In the genomic region with DNA sequence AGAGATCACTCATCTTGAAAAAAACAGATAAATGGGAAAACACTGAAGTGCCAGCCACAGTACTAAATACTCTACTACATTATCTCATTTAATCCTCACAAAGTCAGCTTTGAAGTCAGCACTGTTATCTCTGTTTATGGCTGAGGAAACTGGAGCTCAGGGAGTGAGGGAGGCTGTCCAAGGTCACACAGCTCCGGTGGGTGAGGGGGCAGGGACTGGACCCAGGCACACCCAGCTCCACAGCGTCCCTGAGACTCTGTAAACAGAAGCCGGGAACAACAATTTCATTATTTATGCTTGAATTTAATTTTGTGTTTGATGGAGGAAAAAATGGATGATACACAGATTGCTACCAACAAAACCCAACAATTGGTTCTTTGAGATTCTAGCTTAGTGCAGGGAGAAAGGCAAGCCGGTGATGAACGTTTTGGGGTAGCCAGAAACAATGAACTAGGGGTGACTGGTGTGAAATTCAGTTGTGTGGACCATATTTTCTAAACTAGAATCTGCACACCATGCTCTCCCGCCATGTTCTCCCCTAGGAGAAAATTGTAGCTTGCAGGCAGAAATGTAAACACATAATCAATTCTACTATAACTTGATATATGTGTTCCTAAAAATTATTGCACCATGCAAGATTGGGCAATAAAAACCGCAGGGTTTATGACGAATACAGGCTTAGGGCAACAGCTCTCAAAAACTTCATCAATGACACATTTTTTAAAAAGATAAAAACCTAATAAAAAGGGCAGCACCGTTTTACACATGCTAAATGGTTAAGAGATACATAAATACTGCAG, we compare ENCODE assay signal across 1 cellular context.
A peak's percentile ranks its signal among the peaks of the same experiment; 100 is the strongest.
TF ChIP-seq lines count a peak whose summit lies in the region.

A gene with protein sequence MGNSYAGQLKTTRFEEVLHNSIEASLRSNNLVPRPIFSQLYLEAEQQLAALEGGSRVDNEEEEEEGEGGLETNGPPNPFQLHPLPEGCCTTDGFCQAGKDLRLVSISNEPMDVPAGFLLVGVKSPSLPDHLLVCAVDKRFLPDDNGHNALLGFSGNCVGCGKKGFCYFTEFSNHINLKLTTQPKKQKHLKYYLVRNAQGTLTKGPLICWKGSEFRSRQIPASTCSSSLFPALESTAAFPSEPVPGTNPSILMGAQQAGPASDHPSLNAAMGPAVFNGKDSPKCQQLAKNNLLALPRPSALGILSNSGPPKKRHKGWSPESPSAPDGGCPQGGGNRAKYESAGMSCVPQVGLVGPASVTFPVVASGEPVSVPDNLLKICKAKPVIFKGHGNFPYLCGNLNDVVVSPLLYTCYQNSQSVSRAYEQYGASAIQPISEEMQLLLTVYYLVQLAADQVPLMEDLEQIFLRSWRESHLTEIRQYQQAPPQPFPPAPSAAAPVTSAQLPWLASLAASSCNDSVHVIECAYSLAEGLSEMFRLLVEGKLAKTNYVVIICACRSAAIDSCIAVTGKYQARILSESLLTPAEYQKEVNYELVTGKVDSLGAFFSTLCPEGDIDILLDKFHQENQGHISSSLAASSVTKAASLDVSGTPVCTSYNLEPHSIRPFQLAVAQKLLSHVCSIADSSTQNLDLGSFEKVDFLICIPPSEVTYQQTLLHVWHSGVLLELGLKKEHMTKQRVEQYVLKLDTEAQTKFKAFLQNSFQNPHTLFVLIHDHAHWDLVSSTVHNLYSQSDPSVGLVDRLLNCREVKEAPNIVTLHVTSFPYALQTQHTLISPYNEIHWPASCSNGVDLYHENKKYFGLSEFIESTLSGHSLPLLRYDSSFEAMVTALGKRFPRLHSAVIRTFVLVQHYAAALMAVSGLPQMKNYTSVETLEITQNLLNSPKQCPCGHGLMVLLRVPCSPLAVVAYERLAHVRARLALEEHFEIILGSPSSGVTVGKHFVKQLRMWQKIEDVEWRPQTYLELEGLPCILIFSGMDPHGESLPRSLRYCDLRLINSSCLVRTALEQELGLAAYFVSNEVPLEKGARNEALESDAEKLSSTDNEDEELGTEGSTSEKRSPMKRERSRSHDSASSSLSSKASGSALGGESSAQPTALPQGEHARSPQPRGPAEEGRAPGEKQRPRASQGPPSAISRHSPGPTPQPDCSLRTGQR (N-terminal part only) (plus strand): TSS at position 768 of the 800 bp plus-strand sequence. CDS start 22,570 bp downstream, outside the sequence.

TF ChIP-seq in HepG2, 621 proteins besides CTCF, POLR2A, EP300 and RAD21 (continued from another document and continues in another):
- TF ChIP-seq, protein P1, sequence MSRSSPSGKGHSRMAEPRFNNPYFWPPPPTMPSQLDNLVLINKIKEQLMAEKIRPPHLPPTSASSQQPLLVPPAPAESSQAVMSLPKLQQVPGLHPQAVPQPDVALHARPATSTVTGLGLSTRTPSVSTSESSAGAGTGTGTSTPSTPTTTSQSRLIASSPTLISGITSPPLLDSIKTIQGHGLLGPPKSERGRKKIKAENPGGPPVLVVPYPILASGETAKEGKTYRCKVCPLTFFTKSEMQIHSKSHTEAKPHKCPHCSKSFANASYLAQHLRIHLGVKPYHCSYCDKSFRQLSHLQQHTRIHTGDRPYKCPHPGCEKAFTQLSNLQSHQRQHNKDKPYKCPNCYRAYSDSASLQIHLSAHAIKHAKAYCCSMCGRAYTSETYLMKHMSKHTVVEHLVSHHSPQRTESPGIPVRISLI (CRISPR knock-in tag; IDR thresholded peaks at IDR 0.05; ENCODE audit: borderline replicate concordance) = peak; percentile 86; the same call in 1 of the 2 replicates
- TF ChIP-seq, protein P2, sequence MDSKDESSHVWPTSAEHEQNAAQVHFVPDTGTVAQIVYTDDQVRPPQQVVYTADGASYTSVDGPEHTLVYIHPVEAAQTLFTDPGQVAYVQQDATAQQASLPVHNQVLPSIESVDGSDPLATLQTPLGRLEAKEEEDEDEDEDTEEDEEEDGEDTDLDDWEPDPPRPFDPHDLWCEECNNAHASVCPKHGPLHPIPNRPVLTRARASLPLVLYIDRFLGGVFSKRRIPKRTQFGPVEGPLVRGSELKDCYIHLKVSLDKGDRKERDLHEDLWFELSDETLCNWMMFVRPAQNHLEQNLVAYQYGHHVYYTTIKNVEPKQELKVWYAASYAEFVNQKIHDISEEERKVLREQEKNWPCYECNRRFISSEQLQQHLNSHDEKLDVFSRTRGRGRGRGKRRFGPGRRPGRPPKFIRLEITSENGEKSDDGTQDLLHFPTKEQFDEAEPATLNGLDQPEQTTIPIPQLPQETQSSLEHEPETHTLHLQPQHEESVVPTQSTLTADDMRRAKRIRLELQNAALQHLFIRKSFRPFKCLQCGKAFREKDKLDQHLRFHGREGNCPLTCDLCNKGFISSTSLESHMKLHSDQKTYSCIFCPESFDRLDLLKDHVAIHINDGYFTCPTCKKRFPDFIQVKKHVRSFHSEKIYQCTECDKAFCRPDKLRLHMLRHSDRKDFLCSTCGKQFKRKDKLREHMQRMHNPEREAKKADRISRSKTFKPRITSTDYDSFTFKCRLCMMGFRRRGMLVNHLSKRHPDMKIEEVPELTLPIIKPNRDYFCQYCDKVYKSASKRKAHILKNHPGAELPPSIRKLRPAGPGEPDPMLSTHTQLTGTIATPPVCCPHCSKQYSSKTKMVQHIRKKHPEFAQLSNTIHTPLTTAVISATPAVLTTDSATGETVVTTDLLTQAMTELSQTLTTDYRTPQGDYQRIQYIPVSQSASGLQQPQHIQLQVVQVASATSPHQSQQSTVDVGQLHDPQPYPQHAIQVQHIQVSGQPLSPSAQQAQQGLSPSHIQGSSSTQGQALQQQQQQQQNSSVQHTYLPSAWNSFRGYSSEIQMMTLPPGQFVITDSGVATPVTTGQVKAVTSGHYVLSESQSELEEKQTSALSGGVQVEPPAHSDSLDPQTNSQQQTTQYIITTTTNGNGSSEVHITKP (CRISPR knock-in tag; IDR thresholded peaks at IDR 0.05; ENCODE audit: low read depth) = no peak
- TF ChIP-seq, protein P3, sequence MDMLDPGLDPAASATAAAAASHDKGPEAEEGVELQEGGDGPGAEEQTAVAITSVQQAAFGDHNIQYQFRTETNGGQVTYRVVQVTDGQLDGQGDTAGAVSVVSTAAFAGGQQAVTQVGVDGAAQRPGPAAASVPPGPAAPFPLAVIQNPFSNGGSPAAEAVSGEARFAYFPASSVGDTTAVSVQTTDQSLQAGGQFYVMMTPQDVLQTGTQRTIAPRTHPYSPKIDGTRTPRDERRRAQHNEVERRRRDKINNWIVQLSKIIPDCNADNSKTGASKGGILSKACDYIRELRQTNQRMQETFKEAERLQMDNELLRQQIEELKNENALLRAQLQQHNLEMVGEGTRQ (IDR thresholded peaks at IDR 0.05; ENCODE audit: low read depth, low read length) = no peak
- TF ChIP-seq, protein P3 (CRISPR knock-in tag; IDR thresholded peaks at IDR 0.05; ENCODE audit: borderline replicate concordance) = no peak
- TF ChIP-seq ZNF431 (CRISPR knock-in tag; IDR thresholded peaks at IDR 0.05; ENCODE audit: borderline replicate concordance, low read depth) (no peak), ZNF749 (CRISPR knock-in tag; IDR thresholded peaks at IDR 0.05; ENCODE audit: borderline replicate concordance) (peak; percentile 58; the same call in 1 of the 2 replicates), SOX6 (IDR thresholded peaks at IDR 0.05) (no peak), SOX6 (CRISPR knock-in tag; IDR thresholded peaks at IDR 0.05) (peak; percentile 93), ZNF773 (CRISPR knock-in tag; IDR thresholded peaks at IDR 0.05; ENCODE audit: borderline replicate concordance) (no peak), HOXA7 (CRISPR knock-in tag; IDR thresholded peaks at IDR 0.05) (no peak), PCBP1 (IDR thresholded peaks at IDR 0.05; ENCODE audit: borderline replicate concordance, low read depth, low read length) (no peak), YEATS4 (CRISPR knock-in tag; IDR thresholded peaks at IDR 0.05; ENCODE audit: borderline replicate concordance) (peak; percentile 45; the same call in 1 of the 2 replicates), ZNF432 (CRISPR knock-in tag; IDR thresholded peaks at IDR 0.05; ENCODE audit: borderline replicate concordance) (no peak), ZNF841 (CRISPR knock-in tag; IDR thresholded peaks at IDR 0.05; ENCODE audit: borderline replicate concordance) (no peak), POLR2AphosphoS5 (IDR thresholded peaks at IDR 0.05; ENCODE audit: low read depth, low read length) (no peak), LCORL (IDR thresholded peaks at IDR 0.05) (no peak), LCORL (CRISPR knock-in tag; IDR thresholded peaks at IDR 0.05) (peak; percentile 76), RXRA (CRISPR knock-in tag; IDR thresholded peaks at IDR 0.05) (peak; percentile 84; the same call in 1 of the 2 replicates), ZNF670 (CRISPR knock-in tag; IDR thresholded peaks at IDR 0.05; ENCODE audit: borderline replicate concordance) (no peak), IRX3 (CRISPR knock-in tag; IDR thresholded peaks at IDR 0.05; ENCODE audit: borderline replicate concordance, low read depth) (no peak), ZNF317 (CRISPR knock-in tag; IDR thresholded peaks at IDR 0.05) (no peak), MBNL3 (CRISPR knock-in tag; conservative IDR thresholded peaks at IDR 0.05) (no peak), ZNF619 (CRISPR knock-in tag; IDR thresholded peaks at IDR 0.05) (no peak), ZBTB7A (CRISPR knock-in tag; IDR thresholded peaks at IDR 0.05) (no peak), SMYD3 (CRISPR knock-in tag; IDR thresholded peaks at IDR 0.05) (no peak), ONECUT2 (CRISPR knock-in tag; IDR thresholded peaks at IDR 0.05) (no peak), JUNB (CRISPR knock-in tag; IDR thresholded peaks at IDR 0.05; ENCODE audit: borderline replicate concordance) (no peak), SALL1 (CRISPR knock-in tag; IDR thresholded peaks at IDR 0.05) (peak; percentile 99), HMG20B (CRISPR knock-in tag; conservative IDR thresholded peaks at IDR 0.05) (0 out of 2 replicates have a peak, but pooled peaks have one; percentile 35), ZZZ3 (CRISPR knock-in tag; IDR thresholded peaks at IDR 0.05; ENCODE audit: borderline replicate concordance) (no peak), ZSCAN21 (CRISPR knock-in tag; IDR thresholded peaks at IDR 0.05; ENCODE audit: borderline replicate concordance) (peak; percentile 91), NCOA1 (CRISPR knock-in tag; IDR thresholded peaks at IDR 0.05) (peak; percentile 87; the same call in 1 of the 2 replicates), EED (CRISPR knock-in tag; IDR thresholded peaks at IDR 0.05) (no peak)
- TF ChIP-seq, protein P4, sequence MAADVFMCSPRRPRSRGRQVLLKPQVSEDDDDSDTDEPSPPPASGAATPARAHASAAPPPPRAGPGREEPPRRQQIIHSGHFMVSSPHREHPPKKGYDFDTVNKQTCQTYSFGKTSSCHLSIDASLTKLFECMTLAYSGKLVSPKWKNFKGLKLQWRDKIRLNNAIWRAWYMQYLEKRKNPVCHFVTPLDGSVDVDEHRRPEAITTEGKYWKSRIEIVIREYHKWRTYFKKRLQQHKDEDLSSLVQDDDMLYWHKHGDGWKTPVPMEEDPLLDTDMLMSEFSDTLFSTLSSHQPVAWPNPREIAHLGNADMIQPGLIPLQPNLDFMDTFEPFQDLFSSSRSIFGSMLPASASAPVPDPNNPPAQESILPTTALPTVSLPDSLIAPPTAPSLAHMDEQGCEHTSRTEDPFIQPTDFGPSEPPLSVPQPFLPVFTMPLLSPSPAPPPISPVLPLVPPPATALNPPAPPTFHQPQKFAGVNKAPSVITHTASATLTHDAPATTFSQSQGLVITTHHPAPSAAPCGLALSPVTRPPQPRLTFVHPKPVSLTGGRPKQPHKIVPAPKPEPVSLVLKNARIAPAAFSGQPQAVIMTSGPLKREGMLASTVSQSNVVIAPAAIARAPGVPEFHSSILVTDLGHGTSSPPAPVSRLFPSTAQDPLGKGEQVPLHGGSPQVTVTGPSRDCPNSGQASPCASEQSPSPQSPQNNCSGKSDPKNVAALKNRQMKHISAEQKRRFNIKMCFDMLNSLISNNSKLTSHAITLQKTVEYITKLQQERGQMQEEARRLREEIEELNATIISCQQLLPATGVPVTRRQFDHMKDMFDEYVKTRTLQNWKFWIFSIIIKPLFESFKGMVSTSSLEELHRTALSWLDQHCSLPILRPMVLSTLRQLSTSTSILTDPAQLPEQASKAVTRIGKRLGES (CRISPR knock-in tag; IDR thresholded peaks at IDR 0.05; ENCODE audit: borderline replicate concordance) = no peak
- TF ChIP-seq, protein P5, sequence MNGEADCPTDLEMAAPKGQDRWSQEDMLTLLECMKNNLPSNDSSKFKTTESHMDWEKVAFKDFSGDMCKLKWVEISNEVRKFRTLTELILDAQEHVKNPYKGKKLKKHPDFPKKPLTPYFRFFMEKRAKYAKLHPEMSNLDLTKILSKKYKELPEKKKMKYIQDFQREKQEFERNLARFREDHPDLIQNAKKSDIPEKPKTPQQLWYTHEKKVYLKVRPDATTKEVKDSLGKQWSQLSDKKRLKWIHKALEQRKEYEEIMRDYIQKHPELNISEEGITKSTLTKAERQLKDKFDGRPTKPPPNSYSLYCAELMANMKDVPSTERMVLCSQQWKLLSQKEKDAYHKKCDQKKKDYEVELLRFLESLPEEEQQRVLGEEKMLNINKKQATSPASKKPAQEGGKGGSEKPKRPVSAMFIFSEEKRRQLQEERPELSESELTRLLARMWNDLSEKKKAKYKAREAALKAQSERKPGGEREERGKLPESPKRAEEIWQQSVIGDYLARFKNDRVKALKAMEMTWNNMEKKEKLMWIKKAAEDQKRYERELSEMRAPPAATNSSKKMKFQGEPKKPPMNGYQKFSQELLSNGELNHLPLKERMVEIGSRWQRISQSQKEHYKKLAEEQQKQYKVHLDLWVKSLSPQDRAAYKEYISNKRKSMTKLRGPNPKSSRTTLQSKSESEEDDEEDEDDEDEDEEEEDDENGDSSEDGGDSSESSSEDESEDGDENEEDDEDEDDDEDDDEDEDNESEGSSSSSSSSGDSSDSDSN (CRISPR knock-in tag; IDR thresholded peaks at IDR 0.05) = 0 out of 2 replicates have a peak, but pooled peaks have one; percentile 36
- TF ChIP-seq, protein P6, sequence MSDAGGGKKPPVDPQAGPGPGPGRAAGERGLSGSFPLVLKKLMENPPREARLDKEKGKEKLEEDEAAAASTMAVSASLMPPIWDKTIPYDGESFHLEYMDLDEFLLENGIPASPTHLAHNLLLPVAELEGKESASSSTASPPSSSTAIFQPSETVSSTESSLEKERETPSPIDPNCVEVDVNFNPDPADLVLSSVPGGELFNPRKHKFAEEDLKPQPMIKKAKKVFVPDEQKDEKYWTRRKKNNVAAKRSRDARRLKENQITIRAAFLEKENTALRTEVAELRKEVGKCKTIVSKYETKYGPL (CRISPR knock-in tag; IDR thresholded peaks at IDR 0.05) = no peak
- TF ChIP-seq, protein P7, sequence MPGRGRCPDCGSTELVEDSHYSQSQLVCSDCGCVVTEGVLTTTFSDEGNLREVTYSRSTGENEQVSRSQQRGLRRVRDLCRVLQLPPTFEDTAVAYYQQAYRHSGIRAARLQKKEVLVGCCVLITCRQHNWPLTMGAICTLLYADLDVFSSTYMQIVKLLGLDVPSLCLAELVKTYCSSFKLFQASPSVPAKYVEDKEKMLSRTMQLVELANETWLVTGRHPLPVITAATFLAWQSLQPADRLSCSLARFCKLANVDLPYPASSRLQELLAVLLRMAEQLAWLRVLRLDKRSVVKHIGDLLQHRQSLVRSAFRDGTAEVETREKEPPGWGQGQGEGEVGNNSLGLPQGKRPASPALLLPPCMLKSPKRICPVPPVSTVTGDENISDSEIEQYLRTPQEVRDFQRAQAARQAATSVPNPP (CRISPR knock-in tag; IDR thresholded peaks at IDR 0.05) = no peak
